Comparison of ENCODE assay signal across 15 cellular contexts in the genomic region with DNA sequence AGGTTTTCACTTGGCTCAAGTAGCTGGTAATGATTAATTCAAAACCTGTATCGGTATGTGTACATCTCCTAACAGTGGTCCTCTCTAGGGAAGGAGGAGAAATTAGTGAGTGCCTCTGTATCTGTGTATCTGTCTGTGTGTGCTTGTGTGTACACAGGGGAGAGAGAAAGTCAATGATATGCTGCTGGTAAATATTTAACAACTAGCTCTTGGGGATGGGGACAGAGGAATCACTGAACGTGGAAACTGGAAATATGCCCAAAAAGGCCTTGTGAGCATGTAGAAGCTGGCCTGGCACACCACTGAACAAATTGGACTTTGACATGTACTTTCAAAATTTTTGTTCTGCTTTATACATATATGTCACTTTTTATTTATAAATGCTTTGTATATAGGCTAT.
A peak's percentile ranks its signal among the peaks of the same experiment; 100 is the strongest.
DNase-seq lines count a peak whose midpoint lies in the region; ATAC-seq, FAIRE-seq and TF ChIP-seq lines count a peak whose summit lies in the region.
"Had no signal": no experiment of that assay in that cellular context is flagged by ENCODE, and none has a peak within 500 bp of the region (broad histone marks: within the 10 kb centered on the region; RNA-seq: fewer than 3 reads in every experiment).

No MANE protein-coding gene starts in this region.

- CTCF ChIA-PET in activated CD4-positive, alpha-beta T cell treated with anti-CD3 and anti-CD28 coated beads, Interleukin-2, amount 10 ng/mL, durations not matched to agents 7 days and 5 days (lab: Charles Lee): no interaction called here

- POLR2A ChIA-PET in activated CD4-positive, alpha-beta T cell treated with anti-CD3 and anti-CD28 coated beads, Interleukin-2, amount 10 ng/mL, durations not matched to agents 7 days and 5 days (lab: Charles Lee): no interaction called here

- no peaks in the 10 kb centered on the region for H3K36me3 Mint-ChIP-seq in activated CD4-positive, alpha-beta T cell treated with anti-CD3 and anti-CD28 coated beads, Interleukin-2, amount 10 ng/mL, durations not matched to agents 7 days and 5 days (ENCODE audit: low read depth)
- H3K36me3 Mint-ChIP-seq: CD14-positive monocyte had no signal

- H2AFZ ChIP-seq in smooth muscle cell (ENCODE audit: low read depth): no peak overlapping the region

- no peak for TF ChIP-seq EP300 in stomach (IDR thresholded peaks at IDR 0.05)

- no peak overlapping the region for H3K4me3 ChIP-seq in kidney (ENCODE audit: low read length in 2 of 2)
- H3K4me3 ChIP-seq in smooth muscle cell: no peak overlapping the region
- no peak overlapping the region for H3K4me3 ChIP-seq in stomach
- H3K4me3 ChIP-seq: heart left ventricle, suprapubic skin had no signal

- no peaks in the 10 kb centered on the region for H3K9me3 ChIP-seq in kidney (ENCODE audit: control insufficient read depth in 1 of 2, low read length in 2 of 2)
- H3K9me3 ChIP-seq in smooth muscle cell (replicated peaks; ENCODE audit: low read depth): no peaks in the 10 kb centered on the region
- H3K9me3 ChIP-seq in stomach: no peaks in the 10 kb centered on the region
- H3K9me3 ChIP-seq: ascending aorta, heart left ventricle, suprapubic skin had no signal

- no peak overlapping the region for H3K27ac Mint-ChIP-seq in activated CD4-positive, alpha-beta T cell treated with anti-CD3 and anti-CD28 coated beads, Interleukin-2, amount 10 ng/mL, durations not matched to agents 7 days and 5 days
- H3K27ac Mint-ChIP-seq: CD14-positive monocyte, progenitor cell of endocrine pancreas had no signal

- H3K4me3 Mint-ChIP-seq in activated CD4-positive, alpha-beta T cell treated with anti-CD3 and anti-CD28 coated beads, Interleukin-2, amount 10 ng/mL, durations not matched to agents 7 days and 5 days: no peak overlapping the region
- H3K4me3 Mint-ChIP-seq: CD14-positive monocyte had no signal

- peak; percentile 23 for FAIRE-seq in kidney (lab: Jason Lieb, UNC)
- FAIRE-seq: endometrium had no signal

- no peak overlapping the region for H3K4me2 ChIP-seq in smooth muscle cell

- H3K9me3 Mint-ChIP-seq in activated CD4-positive, alpha-beta T cell treated with anti-CD3 and anti-CD28 coated beads, Interleukin-2, amount 10 ng/mL, durations not matched to agents 7 days and 5 days: no peaks in the 10 kb centered on the region

- no peaks in the 10 kb centered on the region for H3K4me1 Mint-ChIP-seq in activated CD4-positive, alpha-beta T cell treated with anti-CD3 and anti-CD28 coated beads, Interleukin-2, amount 10 ng/mL, durations not matched to agents 7 days and 5 days
- H3K4me1 Mint-ChIP-seq: CD14-positive monocyte had no signal

- H3F3A ChIP-seq in smooth muscle cell (ENCODE audit: low read depth): no peaks in the 10 kb centered on the region

- intact Hi-C loops in kidney (cut with DNase I): no loop called here
- intact Hi-C loops in stomach (cut with DNase I; ENCODE audit: low total_unique reads): no loop called here

- TF ChIP-seq CTCF in kidney (IDR thresholded peaks at IDR 0.05; ENCODE audit: borderline replicate concordance, extremely low read depth, insufficient read depth) (no peak), smooth muscle cell (IDR thresholded peaks at IDR 0.05; ENCODE audit: borderline replicate concordance, insufficient read depth, poor library complexity, severe bottlenecking) (no peak), stomach (IDR thresholded peaks at IDR 0.05) (no peak)

- DNase-seq in kidney: no peak
- DNase-seq in hepatic stellate cell (ENCODE audit: low spot score): no peak
- no peak for DNase-seq in smooth muscle cell (lab: John Stamatoyannopoulos, UW; ENCODE audit: unreplicated experiment)
- no peak for DNase-seq in stomach
- DNase-seq in activated CD4-positive, alpha-beta T cell treated with anti-CD3 and anti-CD28 coated beads, Interleukin-2, amount 10 ng/mL, durations not matched to agents 7 days and 5 days: no peak
- DNase-seq: activated T-cell treated with anti-CD3 and anti-CD28 coated beads for 4 hours had no signal

- no peak for TF ChIP-seq POLR2A in stomach (IDR thresholded peaks at IDR 0.05)

- ATAC-seq in GM18511 (IDR thresholded peaks at IDR 0.05; ENCODE audit: unreplicated experiment) (peak; percentile 55), GM21717 (IDR thresholded peaks at IDR 0.05; ENCODE audit: unreplicated experiment) (peak; percentile 25), HG03354 (IDR thresholded peaks at IDR 0.05; ENCODE audit: poor library complexity, severe bottlenecking, unreplicated experiment) (peak; percentile 52)

- no peaks in the 10 kb centered on the region for H3K27me3 Mint-ChIP-seq in activated CD4-positive, alpha-beta T cell treated with anti-CD3 and anti-CD28 coated beads, Interleukin-2, amount 10 ng/mL, durations not matched to agents 7 days and 5 days
- H3K27me3 Mint-ChIP-seq: progenitor cell of endocrine pancreas had no signal

- no peaks in the 10 kb centered on the region for H4K20me1 ChIP-seq in smooth muscle cell (ENCODE audit: low read depth)

- H3K36me3 ChIP-seq in kidney (ENCODE audit: control insufficient read depth in 1 of 2, insufficient read depth in 2 of 2, low read length in 2 of 2): no peaks in the 10 kb centered on the region
- H3K36me3 ChIP-seq in smooth muscle cell (ENCODE audit: low read depth): no peaks in the 10 kb centered on the region
- peaks cover 0 to 31% (median 24%) of the 10 kb centered on the region in 4 donors for H3K36me3 ChIP-seq in stomach

- H3K9ac ChIP-seq in kidney (ENCODE audit: low read length in 2 of 2) (no peak overlapping the region), smooth muscle cell (ENCODE audit: low read depth) (no peak overlapping the region)

- H3K4me1 ChIP-seq in kidney (ENCODE audit: control insufficient read depth in 1 of 2, insufficient read depth in 1 of 2, low read depth in 1 of 2, low read length in 2 of 2): peaks cover 3 to 6% of the 10 kb centered on the region in 2 donors
- peaks cover 8% of the 10 kb centered on the region for H3K4me1 ChIP-seq in smooth muscle cell (ENCODE audit: low read depth)
- peaks cover 0 to 32% (median 15%) of the 10 kb centered on the region in 4 donors for H3K4me1 ChIP-seq in stomach
- H3K4me1 ChIP-seq: suprapubic skin had no signal

- 87% methylated on average over 2 of the region's 2 CpGs for WGBS in smooth muscle cell (ENCODE audit: low lambda C conversion rate)
- 27 to 51% (median 37%) methylated on average over 2 of the region's 2 CpGs for WGBS in stomach, 5 donors

- peak overlapping the region in 1 of 2 donors; percentile 3 for H3K27ac ChIP-seq in kidney (ENCODE audit: low read depth in 2 of 2, low read length in 2 of 2)
- H3K27ac ChIP-seq in smooth muscle cell (ENCODE audit: low read depth): no peak overlapping the region
- H3K27ac ChIP-seq in stomach: peak overlapping the region in 2 of 5 donors; percentile 33 to 35
- H3K27ac ChIP-seq: heart left ventricle, suprapubic skin had no signal

- H3K79me2 ChIP-seq in smooth muscle cell (ENCODE audit: low read depth): no peaks in the 10 kb centered on the region

- H3K27me3 ChIP-seq in smooth muscle cell (ENCODE audit: low read depth) (no peaks in the 10 kb centered on the region), stomach (no peaks in the 10 kb centered on the region)
- H3K27me3 ChIP-seq: ascending aorta, heart left ventricle, suprapubic skin had no signal
